8 cellular contexts compared by ENCODE assay signal in genomic region chr2:238256594-238257104, GRCh38. TPM values are rescaled to one million over a fixed set of nuclear protein-coding genes. Genes with fewer than 3 reads are reported as not detected.
A peak's percentile ranks its signal among the peaks of the same experiment; 100 is the strongest.
DNase-seq lines count a peak whose midpoint lies in the region; ATAC-seq and TF ChIP-seq lines count a peak whose summit lies in the region.

No MANE protein-coding gene starts in this region.

- peaks cover 3% of the 10 kb centered on the region for H3K36me3 ChIP-seq in OCI-LY3 (replicated peaks; ENCODE audit: low read depth, low read length)
- peaks cover 71% of the 10 kb centered on the region for H3K36me3 ChIP-seq in thoracic aorta

- no peaks in the 10 kb centered on the region for H3K79me2 ChIP-seq in OCI-LY3 (ENCODE audit: low read length)

- H3K4me3 ChIP-seq in OCI-LY3 (ENCODE audit: low read length): no peak overlapping the region
- H3K4me3 ChIP-seq in epithelial cell of proximal tubule (ENCODE audit: low read depth, low read length): no peak overlapping the region
- no peak overlapping the region for H3K4me3 ChIP-seq in thoracic aorta

- DNase-seq in Daoy (ENCODE audit: low read depth): peak; percentile 89
- peak; percentile 93 for DNase-seq in KBM-7
- peak; percentile 76 for DNase-seq in activated CD8-positive, alpha-beta memory T cell treated with anti-CD3 and anti-CD28 coated beads, Interleukin-2, amount 10 ng/mL, durations not matched to agents 7 days and 5 days
- DNase-seq in epithelial cell of proximal tubule (ENCODE audit: low read depth): peak; percentile 82
- peak; percentile 85 for DNase-seq in nephron progenitor cell
- no peak for DNase-seq in thoracic aorta (ENCODE audit: low spot score)

- CTCF ChIA-PET in activated CD8-positive, alpha-beta memory T cell treated with anti-CD3 and anti-CD28 coated beads, Interleukin-2, amount 10 ng/mL, durations not matched to agents 7 days and 5 days (lab: Charles Lee): interaction anchor here (2.1 kb wide), 1 partner anchor 11 kb away, joined by 6 read pairs; no protein-coding TSS in a partner anchor

- no peaks in the 10 kb centered on the region for H4K20me1 ChIP-seq in OCI-LY3 (ENCODE audit: insufficient read depth, low read length)

- in situ Hi-C loops in KBM-7 (cut with MboI; ENCODE audit: low pct_unique_long_range_greater_than_20kb, low sequenced_read_pairs): no loop called here

- H3K4me3 Mint-ChIP-seq in activated CD8-positive, alpha-beta memory T cell treated with anti-CD3 and anti-CD28 coated beads, Interleukin-2, amount 10 ng/mL, durations not matched to agents 7 days and 5 days: no peak overlapping the region
- H3K4me3 Mint-ChIP-seq in nephron progenitor cell: no peak overlapping the region

- H3K4me1 ChIP-seq in OCI-LY3 (ENCODE audit: low read length) (no peaks in the 10 kb centered on the region), thoracic aorta (ENCODE audit: control insufficient read depth in 1 of 2, low read depth in 2 of 2) (peaks cover 0 to 7% of the 10 kb centered on the region in 2 donors)

- no peaks in the 10 kb centered on the region for H3K4me1 Mint-ChIP-seq in activated CD8-positive, alpha-beta memory T cell treated with anti-CD3 and anti-CD28 coated beads, Interleukin-2, amount 10 ng/mL, durations not matched to agents 7 days and 5 days
- H3K4me1 Mint-ChIP-seq in nephron progenitor cell: peaks cover 26% of the 10 kb centered on the region

- H2AFZ ChIP-seq in OCI-LY3 (ENCODE audit: low read depth, low read length): no peak overlapping the region

- peak; percentile 90 for ATAC-seq in activated CD8-positive, alpha-beta memory T cell treated with anti-CD3 and anti-CD28 coated beads, Interleukin-2, amount 10 ng/mL, durations not matched to agents 7 days and 5 days
- ATAC-seq in thoracic aorta (ENCODE audit: insufficient number of reproducible peaks, low FRiP score, low read depth) (no peak), HG03520 (IDR thresholded peaks at IDR 0.05; ENCODE audit: unreplicated experiment) (no peak)

- H3K9me3 Mint-ChIP-seq in activated CD8-positive, alpha-beta memory T cell treated with anti-CD3 and anti-CD28 coated beads, Interleukin-2, amount 10 ng/mL, durations not matched to agents 7 days and 5 days (ENCODE audit: low read depth): no peaks in the 10 kb centered on the region
- H3K9me3 Mint-ChIP-seq in nephron progenitor cell: no peaks in the 10 kb centered on the region

- TF ChIP-seq CTCF in OCI-LY3 (IDR thresholded peaks at IDR 0.05; ENCODE audit: low read depth, low read length) (peak; percentile 54), epithelial cell of proximal tubule (conservative IDR thresholded peaks at IDR 0.05; ENCODE audit: low read depth, low read length) (peak; percentile 100), nephron progenitor cell (IDR thresholded peaks at IDR 0.05) (peak; percentile 97), thoracic aorta (IDR thresholded peaks at IDR 0.05) (peak; percentile 54)

- no peak overlapping the region for H3K9ac ChIP-seq in OCI-LY3 (ENCODE audit: low read length)

- no peak overlapping the region for H3K27ac Mint-ChIP-seq in activated CD8-positive, alpha-beta memory T cell treated with anti-CD3 and anti-CD28 coated beads, Interleukin-2, amount 10 ng/mL, durations not matched to agents 7 days and 5 days
- no peak overlapping the region for H3K27ac Mint-ChIP-seq in nephron progenitor cell

- H3K27me3 ChIP-seq in OCI-LY3 (ENCODE audit: low read depth, low read length): no peaks in the 10 kb centered on the region
- H3K27me3 ChIP-seq in thoracic aorta (replicated peaks; ENCODE audit: insufficient read depth): no peaks in the 10 kb centered on the region

- H3K36me3 Mint-ChIP-seq in activated CD8-positive, alpha-beta memory T cell treated with anti-CD3 and anti-CD28 coated beads, Interleukin-2, amount 10 ng/mL, durations not matched to agents 7 days and 5 days: no peaks in the 10 kb centered on the region
- peaks cover 13% of the 10 kb centered on the region for H3K36me3 Mint-ChIP-seq in nephron progenitor cell (ENCODE audit: low read depth)

- H3K9me3 ChIP-seq in OCI-LY3 (ENCODE audit: insufficient read depth, low read length): no peaks in the 10 kb centered on the region
- no peaks in the 10 kb centered on the region for H3K9me3 ChIP-seq in thoracic aorta

- no peaks in the 10 kb centered on the region for H3K27me3 Mint-ChIP-seq in activated CD8-positive, alpha-beta memory T cell treated with anti-CD3 and anti-CD28 coated beads, Interleukin-2, amount 10 ng/mL, durations not matched to agents 7 days and 5 days
- no peaks in the 10 kb centered on the region for H3K27me3 Mint-ChIP-seq in nephron progenitor cell (ENCODE audit: low read depth, poor library complexity)

- H3K4me2 ChIP-seq in OCI-LY3 (ENCODE audit: low read length): no peak overlapping the region

- no peak overlapping the region for H3K27ac ChIP-seq in OCI-LY3 (ENCODE audit: low read length)
- H3K27ac ChIP-seq in thoracic aorta: no peak overlapping the region

RNA-seq across cellular contexts. Expression of gene HES6, which starts 16.8 kb away (rescaled TPM):
- total RNA-seq in Daoy (2014; rRNA removed; shearing (Covaris generic)): 9.8 and 13.1 TPM in 2 replicates
- total RNA-seq in activated CD8-positive, alpha-beta memory T cell treated with anti-CD3 and anti-CD28 coated beads, Interleukin-2, amount 10 ng/mL, durations not matched to agents 7 days and 5 days: 1 to 10 TPM; 3.0 to 4.0 TPM
- 20.3 and 25.5 TPM in 2 replicates for total RNA-seq in epithelial cell of proximal tubule
- total RNA-seq in thoracic aorta: 10 to 100 TPM in 1 of 2 donors, 1 to 10 TPM in 1; 2.5 to 12.3 TPM

RNA-seq across cellular contexts. Expression of gene PER2, which starts 31.8 kb away (rescaled TPM):
- total RNA-seq in Daoy (2014; rRNA removed; shearing (Covaris generic)): 1.7 and 3.3 TPM in 2 replicates
- 10 to 100 TPM in 1 of 2 experiments, 1 to 10 TPM in 1; 9.1 to 11.5 TPM for total RNA-seq in activated CD8-positive, alpha-beta memory T cell treated with anti-CD3 and anti-CD28 coated beads, Interleukin-2, amount 10 ng/mL, durations not matched to agents 7 days and 5 days
- total RNA-seq in epithelial cell of proximal tubule (0.86 and 4.1 TPM in 2 replicates), thoracic aorta (10 to 100 TPM; 14.2 to 26.2 TPM)

RNA-seq across cellular contexts. Expression of gene ILKAP, which starts 53.2 kb away (rescaled TPM):
- 27.9 and 29.5 TPM in 2 replicates for total RNA-seq in Daoy (2014; rRNA removed; shearing (Covaris generic))
- total RNA-seq in activated CD8-positive, alpha-beta memory T cell treated with anti-CD3 and anti-CD28 coated beads, Interleukin-2, amount 10 ng/mL, durations not matched to agents 7 days and 5 days: 10 to 100 TPM; 52.6 to 61.7 TPM
- total RNA-seq in epithelial cell of proximal tubule (18.2 and 28.9 TPM in 2 replicates), thoracic aorta (10 to 100 TPM; 28.6 to 58.0 TPM)
